ENCODE assay signal across 8 cellular contexts in the genomic region with DNA sequence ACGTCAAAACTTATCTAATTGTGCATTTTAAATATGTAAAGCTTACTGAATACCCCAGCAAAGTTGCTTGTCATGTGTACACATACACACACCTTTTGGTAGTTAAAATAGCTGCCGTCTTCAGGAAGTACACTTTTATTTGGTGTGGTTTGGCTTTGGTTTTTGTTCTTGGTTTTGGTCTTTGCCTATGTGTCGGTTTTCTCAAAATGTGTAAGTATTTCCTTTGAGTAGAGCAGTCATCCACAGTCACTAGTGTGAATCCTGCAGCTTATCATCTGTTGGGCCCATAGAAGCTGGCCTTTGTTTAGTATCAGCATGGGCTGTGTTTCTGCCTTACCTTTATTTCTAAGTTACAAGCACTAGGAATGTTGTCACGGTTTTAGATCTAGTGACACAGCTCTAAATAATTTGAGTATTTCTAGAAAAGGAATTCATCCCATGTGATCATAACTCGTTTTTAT. TPM values are rescaled to one million over a fixed set of nuclear protein-coding genes. Genes with fewer than 3 reads are reported as not detected.
DNase-seq lines count a peak whose midpoint lies in the region; ATAC-seq and TF ChIP-seq lines count a peak whose summit lies in the region.

No MANE protein-coding gene starts in this region.

- no peak for TF ChIP-seq CTCF in Loucy (conservative IDR thresholded peaks at IDR 0.05; ENCODE audit: low read length)

- H4K20me1 ChIP-seq in GM23248 (ENCODE audit: insufficient read depth): no peaks in the 10 kb centered on the region
- peaks cover 53% of the 10 kb centered on the region for H4K20me1 ChIP-seq in Loucy (ENCODE audit: insufficient read depth, low read length, poor library complexity, severe bottlenecking)

- in situ Hi-C loops in GM23248 (cut with MboI): no loop called here

- H3K27me3 Mint-ChIP-seq in dendritic cell treated with granulocyte-macrophage colony-stimulating factor and Interleukin-4, amounts not matched to agents 40 ng/mL and 50 ng/mL, for 4 days: no peaks in the 10 kb centered on the region
- H3K27me3 Mint-ChIP-seq in naive thymus-derived CD4-positive, alpha-beta T cell: no peaks in the 10 kb centered on the region

- H3K9ac ChIP-seq in GM23248: peak overlapping the region; percentile 90
- peak overlapping the region; percentile 71 for H3K9ac ChIP-seq in Loucy (ENCODE audit: low read depth, low read length, poor library complexity, severe bottlenecking)

- WGBS in GM23248 (ENCODE audit: low coverage in 1 of 2, low lambda C conversion rate in 2 of 2, missing lambda C conversion rate in 2 of 2), 2 experiments: 0 to 1% methylated on average over 5 of the region's 5 CpGs

- peaks cover 9% of the 10 kb centered on the region for H3K4me1 Mint-ChIP-seq in dendritic cell treated with granulocyte-macrophage colony-stimulating factor and Interleukin-4, amounts not matched to agents 40 ng/mL and 50 ng/mL, for 4 days (ENCODE audit: low read depth)
- H3K4me1 Mint-ChIP-seq in naive thymus-derived CD4-positive, alpha-beta T cell: peaks cover 18 to 75% (median 58%) of the 10 kb centered on the region in 7 donors

- H3K9me3 ChIP-seq in GM23248 (ENCODE audit: low read depth) (no peaks in the 10 kb centered on the region), Loucy (ENCODE audit: insufficient read depth, low read depth, low read length) (no peaks in the 10 kb centered on the region)
- no peaks in the 10 kb centered on the region for H3K9me3 ChIP-seq in naive thymus-derived CD4-positive, alpha-beta T cell (ENCODE audit: control insufficient read depth in 2 of 3, low read length in 3 of 3)

- H3K4me2 ChIP-seq in GM23248 (ENCODE audit: unreplicated experiment): peak overlapping the region; percentile 96
- H3K4me2 ChIP-seq in Loucy (ENCODE audit: low read depth, low read length, poor library complexity, severe bottlenecking): peak overlapping the region; percentile 85

- POLR2A ChIA-PET in naive thymus-derived CD4-positive, alpha-beta T cell (lab: Charles Lee): interaction anchor here (0.7 to 4.5 kb wide), 10 partner anchors 8 to 208 kb away, joined by 3 to 70 read pairs (median 4); no protein-coding TSS in a partner anchor

- H3K36me3 Mint-ChIP-seq in dendritic cell treated with granulocyte-macrophage colony-stimulating factor and Interleukin-4, amounts not matched to agents 40 ng/mL and 50 ng/mL, for 4 days (ENCODE audit: low read depth): peaks cover 19% of the 10 kb centered on the region
- peaks cover 0 to 13% (median 7%) of the 10 kb centered on the region in 5 donors for H3K36me3 Mint-ChIP-seq in naive thymus-derived CD4-positive, alpha-beta T cell

- H3K9me3 Mint-ChIP-seq in dendritic cell treated with granulocyte-macrophage colony-stimulating factor and Interleukin-4, amounts not matched to agents 40 ng/mL and 50 ng/mL, for 4 days: no peaks in the 10 kb centered on the region
- H3K9me3 Mint-ChIP-seq in naive thymus-derived CD4-positive, alpha-beta T cell: peaks cover 0 to 3% (median 0%) of the 10 kb centered on the region in 11 donors

- no peaks in the 10 kb centered on the region for H3K9me2 ChIP-seq in GM23248 (ENCODE audit: insufficient read depth)
- H3K9me2 ChIP-seq in Loucy (replicated peaks; ENCODE audit: low read depth, low read length): no peaks in the 10 kb centered on the region

- H2AFZ ChIP-seq in GM23248 (no peak overlapping the region; the same call in 1 of the 2 replicates), Loucy (ENCODE audit: low read length) (no peak overlapping the region)

- H3K36me3 ChIP-seq in GM23248 (ENCODE audit: low read depth) (peaks cover 13% of the 10 kb centered on the region), Loucy (ENCODE audit: insufficient read depth, low read length) (peaks cover 19% of the 10 kb centered on the region)
- H3K36me3 ChIP-seq in naive thymus-derived CD4-positive, alpha-beta T cell (ENCODE audit: control insufficient read depth in 2 of 3, insufficient read depth in 3 of 3, low read length in 3 of 3): peaks cover 0 to 5% (median 0%) of the 10 kb centered on the region in 3 experiments

- intact Hi-C loops in dendritic cell treated with granulocyte-macrophage colony-stimulating factor and Interleukin-4, amounts not matched to agents 40 ng/mL and 50 ng/mL, for 4 days (cut with micrococcal nuclease): loop anchor here (5.0 kb wide), 1 partner anchor 160 kb away; no protein-coding TSS in a partner anchor
- intact Hi-C loops in naive thymus-derived CD4-positive, alpha-beta T cell (cut with micrococcal nuclease): loop anchor here (1.0 to 10.0 kb wide), 6 partner anchors 10 to 603 kb away; a partner anchor contains a TSS

- H3K4me3 Mint-ChIP-seq in dendritic cell treated with granulocyte-macrophage colony-stimulating factor and Interleukin-4, amounts not matched to agents 40 ng/mL and 50 ng/mL, for 4 days: peak overlapping the region; percentile 69
- peak overlapping the region; percentile 75 to 100 (median 96) for H3K4me3 Mint-ChIP-seq in naive thymus-derived CD4-positive, alpha-beta T cell

- CTCF ChIA-PET in naive thymus-derived CD4-positive, alpha-beta T cell (lab: Charles Lee): interaction anchor here (0.7 to 12.4 kb wide), 6 partner anchors 8 to 794 kb away, joined by 3 to 340 read pairs (median 4); no protein-coding TSS in a partner anchor

- H3F3A ChIP-seq in GM23248 (ENCODE audit: insufficient read depth): peaks cover 46% of the 10 kb centered on the region
- H3F3A ChIP-seq in Loucy (ENCODE audit: low read depth): 0 out of 2 replicates have a peak, but pooled peaks cover 3% of the 10 kb centered on the region

- H3K27me3 ChIP-seq in GM23248 (replicated peaks; ENCODE audit: insufficient read depth) (no peaks in the 10 kb centered on the region), Loucy (ENCODE audit: insufficient read depth, low read length, poor library complexity, severe bottlenecking) (no peaks in the 10 kb centered on the region)
- H3K27me3 ChIP-seq in naive thymus-derived CD4-positive, alpha-beta T cell (ENCODE audit: control insufficient read depth in 2 of 2, insufficient read depth in 2 of 2, low read length in 2 of 2): no peaks in the 10 kb centered on the region

- H3K4me3 ChIP-seq in GM23248 (peak overlapping the region; percentile 79), Loucy (ENCODE audit: low read length, poor library complexity, severe bottlenecking) (peak overlapping the region; percentile 78)
- peak overlapping the region; percentile 79 for H3K4me3 ChIP-seq in naive thymus-derived CD4-positive, alpha-beta T cell (ENCODE audit: low read length)

- H3K27ac Mint-ChIP-seq in dendritic cell treated with granulocyte-macrophage colony-stimulating factor and Interleukin-4, amounts not matched to agents 40 ng/mL and 50 ng/mL, for 4 days: peak overlapping the region; percentile 73
- H3K27ac Mint-ChIP-seq in naive thymus-derived CD4-positive, alpha-beta T cell: peak overlapping the region; percentile 75 to 97 (median 92)

- H3K27ac ChIP-seq in GM23248: peak overlapping the region; percentile 74
- H3K27ac ChIP-seq in naive thymus-derived CD4-positive, alpha-beta T cell (ENCODE audit: low read depth, low read length): peak overlapping the region; percentile 78

- DNase-seq in GM23248 (peak; percentile 53), NCI-H446 treated with DMSO at 0.1 percent for 48 hours (lab: John Stamatoyannopoulos, UW) (no peak), mesenteric fat pad (ENCODE audit: low spot score) (no peak)
- DNase-seq in naive thymus-derived CD4-positive, alpha-beta T cell: peak in 7 of 9 donors; percentile 63 to 76 (median 74)
- no peak for DNase-seq in stimulated activated CD4-positive, alpha-beta T cell treated with anti-CD3 and anti-CD28 coated beads, Interleukin-2, amount 100 ng/mL, for 48 hours

- H3K4me1 ChIP-seq in GM23248 (ENCODE audit: insufficient read depth) (peaks cover 26% of the 10 kb centered on the region), Loucy (ENCODE audit: insufficient read depth, low read length, poor library complexity, severe bottlenecking) (peaks cover 52% of the 10 kb centered on the region)
- peaks cover 0 to 24% of the 10 kb centered on the region in 2 donors for H3K4me1 ChIP-seq in naive thymus-derived CD4-positive, alpha-beta T cell (ENCODE audit: control insufficient read depth in 2 of 2, insufficient read depth in 2 of 2, low read length in 2 of 2)

- peaks cover 88% of the 10 kb centered on the region for H3K79me2 ChIP-seq in GM23248 (ENCODE audit: insufficient read depth)
- H3K79me2 ChIP-seq in Loucy (ENCODE audit: insufficient read depth, low read length): peaks cover 77% of the 10 kb centered on the region

- ATAC-seq in GM18502 (IDR thresholded peaks at IDR 0.05; ENCODE audit: poor library complexity, unreplicated experiment): peak; percentile 62
- peak; percentile 74 for ATAC-seq in naive thymus-derived CD4-positive, alpha-beta T cell

RNA-seq across cellular contexts. Expression of a gene that starts 35.3 kb away (rescaled TPM):
- total RNA-seq in GM23248 (2014; rRNA removed; shearing (Covaris generic)): 40.2 and 42.9 TPM in 2 replicates
- 36.5 and 36.7 TPM in 2 replicates for polyA plus RNA-seq in GM23248 (2016; fragmentation: Nextera tagmentation; extraction: Ambion mirVana)
- 10 to 100 TPM; 31.6 to 61.6 (median 33.2) TPM for total RNA-seq in naive thymus-derived CD4-positive, alpha-beta T cell
- 10 to 100 TPM; 47.9 to 52.9 TPM for polyA plus RNA-seq in naive thymus-derived CD4-positive, alpha-beta T cell
- total RNA-seq in mesenteric fat pad: 164 TPM

RNA-seq across cellular contexts. Expression of a gene that starts 43.0 kb away (rescaled TPM):
- total RNA-seq in GM23248 (2014; rRNA removed; shearing (Covaris generic)): not detected in 2 replicates
- not detected in 2 replicates for polyA plus RNA-seq in GM23248 (2016; fragmentation: Nextera tagmentation; extraction: Ambion mirVana)
- total RNA-seq in naive thymus-derived CD4-positive, alpha-beta T cell: not detected
- polyA plus RNA-seq in naive thymus-derived CD4-positive, alpha-beta T cell: not detected
- not detected for total RNA-seq in mesenteric fat pad

RNA-seq across cellular contexts. Expression of a gene that starts 51.7 kb away (rescaled TPM):
- total RNA-seq in GM23248 (2014; rRNA removed; shearing (Covaris generic)): not detected in 2 replicates
- not detected in 2 replicates for polyA plus RNA-seq in GM23248 (2016; fragmentation: Nextera tagmentation; extraction: Ambion mirVana)
- total RNA-seq in naive thymus-derived CD4-positive, alpha-beta T cell: not detected
- polyA plus RNA-seq in naive thymus-derived CD4-positive, alpha-beta T cell: not detected
- not detected for total RNA-seq in mesenteric fat pad

Comparison
In these comparisons a context has a peak if more than half of its experiments do, and no peak if none do; other contexts are left out.
1. DNase-seq: peak in GM23248 (single experiment) and naive thymus-derived CD4-positive, alpha-beta T cell (7 of 9); none in NCI-H446 treated with DMSO at 0.1 percent for 48 hours (single experiment), stimulated activated CD4-positive, alpha-beta T cell treated with anti-CD3 and anti-CD28 coated beads, Interleukin-2, amount 100 ng/mL, for 48 hours (0 of 2) and mesenteric fat pad (single experiment).
2. Peak in every context shown above with its lines, with median percentiles within 50 percentile points of each other: H3K4me3 ChIP-seq.